In the genomic region with DNA sequence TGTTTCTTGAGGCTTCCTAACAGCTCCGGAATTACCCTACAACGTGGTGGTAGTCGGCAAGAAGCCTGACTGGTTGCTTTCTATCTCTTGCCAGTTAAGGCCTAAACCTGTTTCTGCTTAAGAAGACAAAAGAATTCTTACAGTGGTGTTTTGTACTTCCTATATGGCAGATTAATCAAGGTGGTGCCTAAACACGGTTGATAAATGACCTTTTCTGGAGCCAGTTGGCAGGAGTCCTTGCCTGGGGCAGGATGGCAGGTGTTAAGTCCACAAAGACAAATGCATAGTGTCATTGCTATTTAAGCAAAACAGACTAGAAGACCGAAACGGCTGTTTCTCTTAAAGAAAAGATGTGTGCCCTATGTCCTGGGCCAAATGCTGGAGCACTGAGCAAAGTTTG, we compare ENCODE assay signal across 22 cellular contexts. TPM values are rescaled to one million over a fixed set of nuclear protein-coding genes. Genes with fewer than 3 reads are reported as not detected.
A peak's percentile ranks its signal among the peaks of the same experiment; 100 is the strongest.
DNase-seq lines count a peak whose midpoint lies in the region; ATAC-seq and TF ChIP-seq lines count a peak whose summit lies in the region.
"Had no signal": no experiment of that assay in that cellular context is flagged by ENCODE, and none has a peak within 500 bp of the region (broad histone marks: within the 10 kb centered on the region; RNA-seq: fewer than 3 reads in every experiment).

No MANE protein-coding gene starts in this region.

- no peaks in the 10 kb centered on the region for H3K9me3 ChIP-seq in mucosa of descending colon
- H3K9me3 ChIP-seq: heart right ventricle, sigmoid colon, tibial artery had no signal

- H3K4me3 ChIP-seq in mucosa of descending colon = no peak overlapping the region
- H3K4me3 ChIP-seq: heart right ventricle, lung, sigmoid colon, tibial artery had no signal

- H3K36me3 ChIP-seq in mucosa of descending colon (ENCODE audit: low read depth) = no peaks in the 10 kb centered on the region
- H3K36me3 ChIP-seq: heart right ventricle, sigmoid colon, tibial artery had no signal

- DNase-seq in G401 (ENCODE audit: low spot score) (peak; percentile 69), NCI-H2029 (lab: John Stamatoyannopoulos, UW) (peak; percentile 67), SHP77 treated with DMSO at 0.1 percent for 48 hours (lab: John Stamatoyannopoulos, UW) (peak; percentile 83), mucosa of descending colon (no peak)
- no peak for DNase-seq in stimulated activated naive CD4-positive, alpha-beta T cell treated with Interleukin-2 at 50 U/mL for 16 hours (lab: John Stamatoyannopoulos, UW)
- no peak for DNase-seq in activated T-cell treated with anti-CD3 and anti-CD28 coated beads, Interleukin-2, amount 50 U/mL, for 1 hour
- DNase-seq: activated CD4-positive, alpha-beta T cell treated with anti-CD3 and anti-CD28 coated beads, Interleukin-2, amount 50 U/mL, for 1 hour; activated CD8-positive, alpha-beta memory T cell treated with anti-CD3 and anti-CD28 coated beads, Interleukin-2, amount 50 U/mL, for 48 hours; activated gamma-delta T cell treated with Interleukin-2 at 50 U/mL for 16 hours; anterior cingulate cortex; heart right ventricle; naive B cell; NCI-H1694; NCI-H524; sigmoid colon; stimulated activated naive CD4-positive, alpha-beta T cell; T-helper 17 cell; tibial artery had no signal

- H3K4me1 ChIP-seq in mucosa of descending colon (ENCODE audit: low read depth) = peaks cover 3% of the 10 kb centered on the region
- H3K4me1 ChIP-seq: heart right ventricle, parathyroid adenoma, tibial artery had no signal

- intact Hi-C loops in mucosa of descending colon (cut with DNase I, micrococcal nuclease) = no loop called here

- peak; percentile 75 for ATAC-seq in mucosa of descending colon
- no peak for ATAC-seq in GM21515 (IDR thresholded peaks at IDR 0.05; ENCODE audit: unreplicated experiment)
- ATAC-seq in HG03432 (IDR thresholded peaks at IDR 0.05; ENCODE audit: unreplicated experiment) = no peak
- ATAC-seq: heart right ventricle, T-helper 17 cell had no signal

- in situ Hi-C loops in G401 (cut with HindIII; ENCODE audit: low sequenced_read_pairs) = no loop called here

- TF ChIP-seq CTCF in mucosa of descending colon (IDR thresholded peaks at IDR 0.05) = no peak

RNA-seq across cellular contexts. Expression of a gene that starts 9.9 kb away (rescaled TPM):
- 1.4 and 5.2 TPM in 2 replicates for total RNA-seq in G401 (2014; rRNA removed; shearing (Covaris generic))
- 1 to 10 TPM; 3.3 to 4.7 (median 3.5) TPM for total RNA-seq in mucosa of descending colon

RNA-seq across cellular contexts. Expression of a gene that starts 10.1 kb away (rescaled TPM):
- total RNA-seq in G401 (2014; rRNA removed; shearing (Covaris generic)) = 62.3 and 82.0 TPM in 2 replicates
- 10 to 100 TPM; 33.5 to 48.1 (median 35.2) TPM for total RNA-seq in mucosa of descending colon

RNA-seq across cellular contexts. Expression of a gene that starts 53.8 kb away (rescaled TPM):
- 6.3 and 12.8 TPM in 2 replicates for total RNA-seq in G401 (2014; rRNA removed; shearing (Covaris generic))
- total RNA-seq in mucosa of descending colon = 10 to 100 TPM; 23.2 to 31.0 (median 25.0) TPM

Comparison
In these comparisons a context has a peak if more than half of its experiments do, and no peak if none do; other contexts are left out.
1. DNase-seq: peak in G401 (single experiment), NCI-H2029 (single experiment) and SHP77 treated with DMSO at 0.1 percent for 48 hours (single experiment); none in mucosa of descending colon (0 of 3), stimulated activated naive CD4-positive, alpha-beta T cell treated with Interleukin-2 at 50 U/mL for 16 hours (single experiment) and activated T-cell treated with anti-CD3 and anti-CD28 coated beads, Interleukin-2, amount 50 U/mL, for 1 hour (single experiment).